ENCODE assay signal across 23 cellular contexts in genomic region chr1:111643097-111643496, GRCh38. TPM values are rescaled to one million over a fixed set of nuclear protein-coding genes. Genes with fewer than 3 reads are reported as not detected.
DNase-seq lines count a peak whose midpoint lies in the region; ATAC-seq and TF ChIP-seq lines count a peak whose summit lies in the region.
"Had no signal": no experiment of that assay in that cellular context is flagged by ENCODE, and none has a peak within 500 bp of the region (broad histone marks: within the 10 kb centered on the region; RNA-seq: fewer than 3 reads in every experiment).

No MANE protein-coding gene starts in this region.

- H3K27ac ChIP-seq in CD4-positive, alpha-beta T cell (ENCODE audit: low read depth, low read length), result no peak overlapping the region
- H3K27ac ChIP-seq: KMS-11, RWPE1 had no signal

- H3K4me1 Mint-ChIP-seq in activated T-cell treated with anti-CD3 and anti-CD28 coated beads, Interleukin-2, amount 50 U/mL, for 72 hours (ENCODE audit: low read depth), result peaks cover 58% of the 10 kb centered on the region
- H3K4me1 Mint-ChIP-seq in CD4-positive, alpha-beta T cell (ENCODE audit: low read depth), result peaks cover 80% of the 10 kb centered on the region
- H3K4me1 Mint-ChIP-seq in T-helper 17 cell, result peaks cover 46% of the 10 kb centered on the region
- H3K4me1 Mint-ChIP-seq in naive B cell, result peaks cover 43 to 61% (median 48%) of the 10 kb centered on the region in 3 donors

- no peaks in the 10 kb centered on the region for H3K9me3 ChIP-seq in CD4-positive, alpha-beta T cell (ENCODE audit: control insufficient read depth, low read length)
- no peaks in the 10 kb centered on the region for H3K9me3 ChIP-seq in T-helper 17 cell (ENCODE audit: control insufficient read depth, low read length, poor library complexity, severe bottlenecking)
- H3K9me3 ChIP-seq: Caco-2 had no signal

- TF ChIP-seq CTCF in CD4-positive, alpha-beta T cell (IDR thresholded peaks at IDR 0.05), result no peak

- POLR2A ChIA-PET in CD4-positive, alpha-beta T cell (lab: Charles Lee), result interaction anchor here (1.4 kb wide), 1 partner anchor 126 kb away, joined by 6 read pairs; no protein-coding TSS in a partner anchor

- CTCF ChIA-PET in CD4-positive, alpha-beta T cell (lab: Charles Lee), result no interaction called here

- DNase-seq in activated T-cell treated with anti-CD3 and anti-CD28 coated beads, Interleukin-2, amount 50 U/mL, for 72 hours, result no peak
- no peak for DNase-seq in activated T-cell treated with anti-CD3 and anti-CD28 coated beads, Interleukin-2, amount 50 U/mL, for 1 hour
- DNase-seq in CD4-positive, alpha-beta T cell, result no peak
- DNase-seq in T-helper 17 cell, result no peak
- no peak for DNase-seq in naive B cell
- DNase-seq in left ventricle myocardium superior, result no peak
- no peak for DNase-seq in erythroblast (lab: John Stamatoyannopoulos, UW)
- DNase-seq: Caco-2; DMS 273 treated with DMSO at 0.1 percent for 48 hours; DMS79 treated with DMSO at 0.1 percent for 48 hours; IMR-90; NCI-H1105; NCI-H146; NCI-H2081; NCI-H2171; NCI-H345; NCI-H774; NK-92 treated with Interleukin-12 subunit alpha and Interleukin-12 subunit beta, amount 100 ng/mL, for 24 hours; SHP77 treated with DMSO at 0.1 percent for 48 hours had no signal

- no peak overlapping the region for H3K4me3 Mint-ChIP-seq in activated T-cell treated with anti-CD3 and anti-CD28 coated beads, Interleukin-2, amount 50 U/mL, for 72 hours
- H3K4me3 Mint-ChIP-seq in CD4-positive, alpha-beta T cell, result no peak overlapping the region
- H3K4me3 Mint-ChIP-seq in T-helper 17 cell (no peak overlapping the region), naive B cell (no peak overlapping the region)

- no peaks in the 10 kb centered on the region for H3K27me3 Mint-ChIP-seq in activated T-cell treated with anti-CD3 and anti-CD28 coated beads, Interleukin-2, amount 50 U/mL, for 72 hours (ENCODE audit: low read depth)
- H3K27me3 Mint-ChIP-seq in CD4-positive, alpha-beta T cell, result no peaks in the 10 kb centered on the region
- H3K27me3 Mint-ChIP-seq in T-helper 17 cell (no peaks in the 10 kb centered on the region), naive B cell (no peaks in the 10 kb centered on the region)

- intact Hi-C loops in CD4-positive, alpha-beta T cell (cut with DNase I, micrococcal nuclease), result loop anchor here in 1 of 2 experiments (10.0 kb wide), 1 partner anchor 48 kb away; no protein-coding TSS in a partner anchor
- intact Hi-C loops in left ventricle myocardium superior (cut with micrococcal nuclease), result no loop called here

- peak overlapping the region; percentile 42 for H3K27ac Mint-ChIP-seq in activated T-cell treated with anti-CD3 and anti-CD28 coated beads, Interleukin-2, amount 50 U/mL, for 72 hours
- H3K27ac Mint-ChIP-seq in CD4-positive, alpha-beta T cell, result peak overlapping the region; percentile 79
- H3K27ac Mint-ChIP-seq in T-helper 17 cell, result peak overlapping the region; percentile 34
- H3K27ac Mint-ChIP-seq in naive B cell, result peak overlapping the region in 4 of 6 donors; percentile 22 to 61 (median 56)

- no peak for ATAC-seq in activated T-cell treated with anti-CD3 and anti-CD28 coated beads, Interleukin-2, amount 50 U/mL, for 72 hours (replicated peaks in 1 of 2)
- no peak for ATAC-seq in CD4-positive, alpha-beta T cell (ENCODE audit: poor library complexity)
- ATAC-seq in T-helper 17 cell (no peak), naive B cell (ENCODE audit: low read depth in 2 of 2) (no peak), left ventricle myocardium superior (no peak), GM21526 (IDR thresholded peaks at IDR 0.05; ENCODE audit: low FRiP score, unreplicated experiment) (no peak)
- ATAC-seq: HCT116 had no signal

- TF ChIP-seq POLR2A in erythroblast (IDR thresholded peaks at IDR 0.05; ENCODE audit: low read length), result no peak

- no peaks in the 10 kb centered on the region for H3K27me3 ChIP-seq in CD4-positive, alpha-beta T cell (ENCODE audit: control insufficient read depth, insufficient read depth, low read length)

- no peaks in the 10 kb centered on the region for H3K9me3 Mint-ChIP-seq in activated T-cell treated with anti-CD3 and anti-CD28 coated beads, Interleukin-2, amount 50 U/mL, for 72 hours
- peaks cover 4% of the 10 kb centered on the region for H3K9me3 Mint-ChIP-seq in CD4-positive, alpha-beta T cell
- H3K9me3 Mint-ChIP-seq in naive B cell, result peaks cover 0 to 6% (median 0%) of the 10 kb centered on the region in 7 donors

- peaks cover 4 to 20% of the 10 kb centered on the region in 2 donors for H3K36me3 Mint-ChIP-seq in activated T-cell treated with anti-CD3 and anti-CD28 coated beads, Interleukin-2, amount 50 U/mL, for 72 hours (ENCODE audit: insufficient read depth in 2 of 2)
- peaks cover 41% of the 10 kb centered on the region for H3K36me3 Mint-ChIP-seq in CD4-positive, alpha-beta T cell (ENCODE audit: low read depth)
- peaks cover 2% of the 10 kb centered on the region for H3K36me3 Mint-ChIP-seq in T-helper 17 cell (ENCODE audit: low read depth)
- H3K36me3 Mint-ChIP-seq in naive B cell, result peaks cover 0 to 4% of the 10 kb centered on the region in 2 donors

RNA-seq across cellular contexts. Expression of gene RAP1A, which starts 23.5 kb away (rescaled TPM):
- 100 to 1,000 TPM; 216 TPM for total RNA-seq in activated T-cell treated with anti-CD3 and anti-CD28 coated beads, Interleukin-2, amount 50 U/mL, for 72 hours
- 10 to 100 TPM; 63.8 to 67.1 TPM for total RNA-seq in CD4-positive, alpha-beta T cell
- total RNA-seq in T-helper 17 cell (100 to 1,000 TPM; 109 to 112 TPM), left ventricle myocardium superior (102 TPM)
- polyA plus RNA-seq in naive B cell (ENCODE audit: low read depth in 6 of 6), result 10 to 100 TPM; 30.7 to 44.6 (median 37.2) TPM
